8 cellular contexts compared by ENCODE assay signal in the genomic region with DNA sequence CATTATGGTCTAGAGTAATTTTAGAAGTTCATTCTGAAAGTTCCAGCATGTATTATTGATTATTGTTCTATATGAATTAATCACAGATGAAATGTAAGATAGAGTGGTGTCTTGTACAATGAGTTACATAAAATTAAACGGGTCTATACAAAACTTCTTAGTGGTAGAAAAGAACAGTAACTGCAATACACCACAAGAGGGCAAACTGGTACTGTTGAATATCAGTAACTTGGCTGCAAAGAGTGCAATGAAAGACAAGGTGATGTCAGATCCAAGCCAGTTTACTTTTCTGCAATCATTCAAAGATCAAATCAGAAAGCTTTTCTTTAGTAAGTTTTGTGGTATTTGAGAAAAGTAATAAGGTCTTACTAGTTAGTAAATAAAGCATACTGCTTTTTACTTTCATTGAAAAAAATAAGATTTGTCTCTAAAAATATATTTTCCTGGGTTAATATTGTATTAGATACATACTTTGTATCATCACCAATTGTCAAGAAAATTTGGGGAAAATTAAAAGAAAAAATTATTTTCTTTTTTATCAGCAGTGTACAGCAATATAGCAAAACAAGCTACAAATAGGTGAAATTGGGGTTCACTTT.
DNase-seq lines count a peak whose midpoint lies in the region; ATAC-seq, FAIRE-seq and TF ChIP-seq lines count a peak whose summit lies in the region.

No MANE protein-coding gene starts in this region.

- H3K36me3 ChIP-seq in keratinocyte (ENCODE audit: control insufficient read depth in 2 of 2, extremely low read depth in 1 of 2, insufficient read depth in 2 of 2, low read length in 2 of 2), result no peaks in the 10 kb centered on the region
- H3K36me3 ChIP-seq in suprapubic skin, result no peaks in the 10 kb centered on the region

- DNase-seq in Daoy (ENCODE audit: low read depth) (peak; percentile 29), NCI-H82 (lab: John Stamatoyannopoulos, UW) (peak; percentile 85), T47D (ENCODE audit: low read depth in 1 of 2, low spot score in 1 of 2) (peak; percentile 38 to 79), keratinocyte (ENCODE audit: low read depth, low spot score) (peak; percentile 48), suprapubic skin (ENCODE audit: low spot score in 2 of 2) (no peak)
- no peak for DNase-seq in stimulated activated naive CD4-positive, alpha-beta T cell treated with Interleukin-2 at 50 U/mL for 16 hours (lab: John Stamatoyannopoulos, UW)

- H3K27ac ChIP-seq in keratinocyte (ENCODE audit: control insufficient read depth, insufficient read depth, low read length) (no peak overlapping the region), suprapubic skin (no peak overlapping the region)

- no peak overlapping the region for H3K9ac ChIP-seq in keratinocyte (ENCODE audit: control insufficient read depth, extremely low read depth, insufficient read depth, low read length)

- in situ Hi-C loops in T47D (cut with HindIII; ENCODE audit: low pct_unique_long_range_greater_than_20kb, low sequenced_read_pairs), result no loop called here

- H3K9me3 ChIP-seq in keratinocyte (ENCODE audit: control insufficient read depth, low read depth, low read length) (no peaks in the 10 kb centered on the region), suprapubic skin (no peaks in the 10 kb centered on the region)

- no peaks in the 10 kb centered on the region for H3K79me2 ChIP-seq in keratinocyte (ENCODE audit: control insufficient read depth, insufficient read depth, low read length)

- H3K4me3 ChIP-seq in keratinocyte (ENCODE audit: control insufficient read depth in 2 of 3, extremely low read depth in 1 of 3, insufficient read depth in 2 of 3, low read depth in 1 of 3, low read length in 3 of 3), result no peak overlapping the region
- H3K4me3 ChIP-seq in suprapubic skin, result no peak overlapping the region

- TF ChIP-seq CTCF in keratinocyte (optimal IDR thresholded peaks at IDR 0.05 in 1 of 3, IDR thresholded peaks at IDR 0.05 in 1 of 3, conservative IDR thresholded peaks at IDR 0.05 in 1 of 3; ENCODE audit: extremely low read depth in 1 of 3, insufficient read depth in 2 of 3, low read length in 3 of 3) (peak; percentile 42 to 66 (median 54)), suprapubic skin (IDR thresholded peaks at IDR 0.05) (peak; percentile 68 to 87)

- FAIRE-seq in keratinocyte (lab: Jason Lieb, UNC), result peak; percentile 85

- H4K20me1 ChIP-seq in keratinocyte (ENCODE audit: control insufficient read depth, extremely low read depth, insufficient read depth, low read length), result no peaks in the 10 kb centered on the region

- TF ChIP-seq EP300 in suprapubic skin (IDR thresholded peaks at IDR 0.05), result no peak

- no peak overlapping the region for H2AFZ ChIP-seq in keratinocyte (ENCODE audit: control insufficient read depth, low read length)

- no peaks in the 10 kb centered on the region for H3K27me3 ChIP-seq in keratinocyte (ENCODE audit: control insufficient read depth, extremely low read depth, insufficient read depth, low read length)
- no peaks in the 10 kb centered on the region for H3K27me3 ChIP-seq in suprapubic skin

- WGBS in suprapubic skin, result 2% methylated on average over 1 of the region's 1 CpG

- H3K4me2 ChIP-seq in keratinocyte (ENCODE audit: control insufficient read depth, extremely low read depth, insufficient read depth, low read depth, low read length), result no peak overlapping the region

- H3K4me1 ChIP-seq in keratinocyte (ENCODE audit: control insufficient read depth, extremely low read depth, insufficient read depth, low read length) (no peaks in the 10 kb centered on the region), suprapubic skin (no peaks in the 10 kb centered on the region)

- H3K9me1 ChIP-seq in keratinocyte (ENCODE audit: control insufficient read depth, extremely low read depth, insufficient read depth, low read length), result no peaks in the 10 kb centered on the region

- ATAC-seq in GM19463 (IDR thresholded peaks at IDR 0.05; ENCODE audit: unreplicated experiment) (peak; percentile 85), HG03571 (IDR thresholded peaks at IDR 0.05; ENCODE audit: unreplicated experiment) (peak; percentile 92)

- dilution Hi-C loops in keratinocyte (cut with MboI; ENCODE audit: extremely low pct_ligation_motif_present, low sequenced_read_pairs), result no loop called here

- TF ChIP-seq POLR2A in suprapubic skin (IDR thresholded peaks at IDR 0.05), result no peak

Comparison
In these comparisons a context has a peak if more than half of its experiments do, and no peak if none do; other contexts are left out.
1. DNase-seq: peak in Daoy (single experiment), NCI-H82 (single experiment), T47D (2 of 2) and keratinocyte (single experiment); none in suprapubic skin (0 of 2) and stimulated activated naive CD4-positive, alpha-beta T cell treated with Interleukin-2 at 50 U/mL for 16 hours (single experiment).